Comparison of ENCODE assay signal across 12 cellular contexts in the genomic region with DNA sequence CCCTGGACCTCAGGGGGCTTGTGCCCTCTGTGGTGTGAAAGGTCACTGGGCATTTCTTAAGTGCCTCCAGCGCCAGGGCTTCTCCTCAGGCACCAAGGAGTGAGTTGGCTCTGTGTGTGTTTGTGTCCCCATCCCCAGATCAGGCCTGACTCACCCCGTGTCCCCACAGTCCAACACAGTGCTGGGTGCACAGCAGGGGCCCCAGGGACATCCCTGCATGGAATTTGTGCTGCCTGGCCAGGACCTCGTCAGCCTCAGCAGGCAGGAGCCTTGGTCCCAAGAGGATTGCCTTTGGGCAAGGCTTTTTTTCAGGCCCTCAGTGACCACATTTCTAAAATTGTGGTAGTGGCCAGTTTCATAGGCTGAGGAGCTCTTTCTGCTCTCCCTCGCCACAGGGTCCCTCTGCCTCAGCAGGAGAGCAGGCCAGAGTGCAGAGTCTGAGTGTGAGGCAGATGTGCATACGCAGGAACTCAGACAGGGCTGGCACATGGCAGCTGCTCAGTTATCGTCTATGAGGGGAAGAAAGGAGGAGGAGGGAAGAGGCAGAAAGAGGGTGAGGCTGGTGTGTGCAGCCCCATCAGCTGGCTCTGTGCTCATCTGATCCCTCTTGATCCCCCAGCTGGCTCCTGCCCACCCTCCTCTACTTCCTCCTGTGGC.
DNase-seq lines count a peak whose midpoint lies in the region; ATAC-seq and TF ChIP-seq lines count a peak whose summit lies in the region.
"Had no signal": no experiment of that assay in that cellular context is flagged by ENCODE, and none has a peak within 500 bp of the region (broad histone marks: within the 10 kb centered on the region; RNA-seq: fewer than 3 reads in every experiment).

No MANE protein-coding gene starts in this region.

- no peak for DNase-seq in activated CD4-positive, alpha-beta T cell treated with anti-CD3 and anti-CD28 coated beads, Interleukin-2, amount 10 ng/mL, durations not matched to agents 24 days and 14 days
- DNase-seq in activated CD4-positive, alpha-beta T cell treated with anti-CD3 and anti-CD28 coated beads, Interleukin-2, amount 50 U/mL, for 4 hours = no peak
- DNase-seq in NAMALWA (ENCODE audit: low spot score) = peak; percentile 32
- no peak for DNase-seq in activated naive CD8-positive, alpha-beta T cell treated with anti-CD3 and anti-CD28 coated beads for 36 hours
- no peak for DNase-seq in occipital lobe (lab: John Stamatoyannopoulos, UW)
- no peak for DNase-seq in tibial nerve (ENCODE audit: low spot score in 2 of 2)
- DNase-seq: activated CD4-positive, alpha-beta T cell treated with anti-CD3 and anti-CD28 coated beads for 48 hours; HFFc6; hippocampal formation; SHP77 treated with DMSO at 0.1 percent for 48 hours had no signal

- WGBS in tibial nerve, 2 donors = 71 to 88% methylated on average over 6 of the region's 6 CpGs

- intact Hi-C loops in activated CD4-positive, alpha-beta T cell treated with anti-CD3 and anti-CD28 coated beads, Interleukin-2, amount 10 ng/mL, durations not matched to agents 24 days and 14 days (cut with micrococcal nuclease) = no loop called here

- TF ChIP-seq CTCF in tibial nerve (IDR thresholded peaks at IDR 0.05) = no peak

- TF ChIP-seq POLR2A in tibial nerve (IDR thresholded peaks at IDR 0.05) = no peak

- peaks cover 26% of the 10 kb centered on the region for H3K4me1 Mint-ChIP-seq in activated CD4-positive, alpha-beta T cell treated with anti-CD3 and anti-CD28 coated beads, Interleukin-2, amount 10 ng/mL, durations not matched to agents 24 days and 14 days
- peaks cover 33% of the 10 kb centered on the region for H3K4me1 Mint-ChIP-seq in activated naive CD8-positive, alpha-beta T cell treated with anti-CD3 and anti-CD28 coated beads for 36 hours
- H3K4me1 Mint-ChIP-seq in stimulated activated memory B cell treated with anti-CD40 and anti-IgM and Interleukin-4, amounts not matched to agents 10 μg/mL and 1 μg/mL and 100 μg/mL, for 72 hours = peaks cover 53% of the 10 kb centered on the region

- no peaks in the 10 kb centered on the region for H3K27me3 Mint-ChIP-seq in activated CD4-positive, alpha-beta T cell treated with anti-CD3 and anti-CD28 coated beads, Interleukin-2, amount 10 ng/mL, durations not matched to agents 24 days and 14 days
- H3K27me3 Mint-ChIP-seq in activated naive CD8-positive, alpha-beta T cell treated with anti-CD3 and anti-CD28 coated beads for 36 hours = peaks cover 2% of the 10 kb centered on the region
- H3K27me3 Mint-ChIP-seq in stimulated activated memory B cell treated with anti-CD40 and anti-IgM and Interleukin-4, amounts not matched to agents 10 μg/mL and 1 μg/mL and 100 μg/mL, for 72 hours = no peaks in the 10 kb centered on the region

- no peaks in the 10 kb centered on the region for H3K36me3 ChIP-seq in tibial nerve

- H3K4me3 Mint-ChIP-seq in activated CD4-positive, alpha-beta T cell treated with anti-CD3 and anti-CD28 coated beads, Interleukin-2, amount 10 ng/mL, durations not matched to agents 24 days and 14 days = peak overlapping the region; percentile 5
- no peak overlapping the region for H3K4me3 Mint-ChIP-seq in activated naive CD8-positive, alpha-beta T cell treated with anti-CD3 and anti-CD28 coated beads for 36 hours
- H3K4me3 Mint-ChIP-seq in stimulated activated memory B cell treated with anti-CD40 and anti-IgM and Interleukin-4, amounts not matched to agents 10 μg/mL and 1 μg/mL and 100 μg/mL, for 72 hours = no peak overlapping the region
- H3K4me3 Mint-ChIP-seq: HFFc6 had no signal

- H3K4me3 ChIP-seq in tibial nerve = no peak overlapping the region

- H3K9me3 ChIP-seq in tibial nerve = no peaks in the 10 kb centered on the region

- H3K27ac Mint-ChIP-seq in activated CD4-positive, alpha-beta T cell treated with anti-CD3 and anti-CD28 coated beads, Interleukin-2, amount 10 ng/mL, durations not matched to agents 24 days and 14 days = peak overlapping the region; percentile 67
- H3K27ac Mint-ChIP-seq in activated naive CD8-positive, alpha-beta T cell treated with anti-CD3 and anti-CD28 coated beads for 36 hours = peak overlapping the region; percentile 38
- H3K27ac Mint-ChIP-seq in stimulated activated memory B cell treated with anti-CD40 and anti-IgM and Interleukin-4, amounts not matched to agents 10 μg/mL and 1 μg/mL and 100 μg/mL, for 72 hours = peak overlapping the region; percentile 74
- H3K27ac Mint-ChIP-seq: HFFc6 had no signal

- no peaks in the 10 kb centered on the region for H3K36me3 Mint-ChIP-seq in activated CD4-positive, alpha-beta T cell treated with anti-CD3 and anti-CD28 coated beads, Interleukin-2, amount 10 ng/mL, durations not matched to agents 24 days and 14 days (ENCODE audit: low read depth)
- H3K36me3 Mint-ChIP-seq in activated naive CD8-positive, alpha-beta T cell treated with anti-CD3 and anti-CD28 coated beads for 36 hours = no peaks in the 10 kb centered on the region
- H3K36me3 Mint-ChIP-seq in stimulated activated memory B cell treated with anti-CD40 and anti-IgM and Interleukin-4, amounts not matched to agents 10 μg/mL and 1 μg/mL and 100 μg/mL, for 72 hours = no peaks in the 10 kb centered on the region

- H3K27me3 ChIP-seq in tibial nerve = no peaks in the 10 kb centered on the region

- ATAC-seq in stimulated activated memory B cell treated with anti-CD40 and anti-IgM and Interleukin-4, amounts not matched to agents 10 μg/mL and 1 μg/mL and 100 μg/mL, for 72 hours = peak; percentile 48
- ATAC-seq in GM21390 (IDR thresholded peaks at IDR 0.05; ENCODE audit: unreplicated experiment) = no peak

- TF ChIP-seq EP300 in tibial nerve (IDR thresholded peaks at IDR 0.05) = no peak

- H3K9me3 Mint-ChIP-seq in activated CD4-positive, alpha-beta T cell treated with anti-CD3 and anti-CD28 coated beads, Interleukin-2, amount 10 ng/mL, durations not matched to agents 24 days and 14 days = no peaks in the 10 kb centered on the region
- H3K9me3 Mint-ChIP-seq in activated naive CD8-positive, alpha-beta T cell treated with anti-CD3 and anti-CD28 coated beads for 36 hours = no peaks in the 10 kb centered on the region
- no peaks in the 10 kb centered on the region for H3K9me3 Mint-ChIP-seq in stimulated activated memory B cell treated with anti-CD40 and anti-IgM and Interleukin-4, amounts not matched to agents 10 μg/mL and 1 μg/mL and 100 μg/mL, for 72 hours
- H3K9me3 Mint-ChIP-seq: HFFc6 had no signal

- H3K4me1 ChIP-seq in tibial nerve = peaks cover 0 to 32% (median 11%) of the 10 kb centered on the region in 4 donors

- H3K27ac ChIP-seq in tibial nerve = peak overlapping the region in 2 of 4 donors; percentile 37 to 45
